In the genomic region with DNA sequence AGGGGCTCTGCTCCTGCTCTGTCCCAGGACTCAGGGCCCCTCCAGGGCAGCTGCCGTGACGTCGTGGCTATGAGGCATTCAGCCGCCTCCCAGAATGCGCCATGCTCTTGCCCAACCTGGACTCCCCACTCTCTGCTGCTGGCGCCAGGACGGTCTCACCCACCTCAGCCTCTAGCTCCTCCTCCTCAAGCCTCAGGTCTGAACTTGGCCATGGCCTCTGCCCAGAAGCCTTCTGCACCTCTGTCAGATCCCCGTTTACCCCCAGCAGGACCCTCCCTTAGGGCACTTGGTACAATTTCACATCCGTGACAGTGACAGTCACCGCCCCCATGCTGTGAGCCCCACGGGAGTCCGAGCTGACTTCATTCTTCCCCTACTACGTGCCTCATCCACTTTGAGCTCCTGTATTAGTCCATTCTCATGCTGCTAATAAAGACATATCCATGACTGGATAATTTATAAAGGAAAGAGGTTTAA, we compare ENCODE assay signal across 1 cellular context.
TF ChIP-seq lines count a peak whose summit lies in the region.

No MANE protein-coding gene starts in this region.

TF ChIP-seq in IMR-90, 13 proteins besides CTCF, POLR2A, EP300 and RAD21:
- TF ChIP-seq ELK1 (IDR thresholded peaks at IDR 0.05; ENCODE audit: borderline replicate concordance, low read depth, low read length) (no peak), SMC3 (IDR thresholded peaks at IDR 0.05; ENCODE audit: low read depth, low read length) (no peak), BHLHE40 (IDR thresholded peaks at IDR 0.05; ENCODE audit: low read depth, low read length) (no peak), RCOR1 (IDR thresholded peaks at IDR 0.05; ENCODE audit: insufficient replicate concordance, low read length) (no peak)
